In the genomic region with DNA sequence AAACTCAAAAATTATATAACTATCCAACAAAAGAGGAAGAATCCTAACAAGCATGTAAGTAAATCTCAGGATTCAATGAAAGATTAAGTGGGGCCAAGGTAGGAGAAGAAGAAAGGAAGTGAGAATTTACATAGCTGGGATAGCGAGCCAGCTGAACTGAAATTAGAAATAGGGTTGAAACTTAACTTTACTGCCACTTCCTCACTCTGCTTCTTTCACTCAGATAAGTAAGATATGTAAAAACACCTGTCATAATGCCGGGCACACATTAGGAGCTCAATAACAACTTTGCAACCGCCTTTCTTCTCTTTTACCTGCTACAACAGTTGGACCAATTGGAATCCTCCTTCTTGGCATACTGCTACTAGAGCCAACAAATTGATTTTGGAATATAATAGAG, we compare ENCODE assay signal across 14 cellular contexts.
DNase-seq lines count a peak whose midpoint lies in the region; ATAC-seq and TF ChIP-seq lines count a peak whose summit lies in the region.
"Had no signal": no experiment of that assay in that cellular context is flagged by ENCODE, and none has a peak within 500 bp of the region (broad histone marks: within the 10 kb centered on the region; RNA-seq: fewer than 3 reads in every experiment).

No MANE protein-coding gene starts in this region.

- CTCF ChIA-PET in activated B cell treated with CpG ODN at 0.5 μM for 24 hours (lab: Charles Lee) = no interaction called here

- no peak for TF ChIP-seq CTCF in activated B cell treated with CpG ODN at 0.5 μM for 24 hours (IDR thresholded peaks at IDR 0.05)

- intact Hi-C loops in activated B cell treated with CpG ODN at 0.5 μM for 24 hours (cut with micrococcal nuclease) = no loop called here

- peaks cover 11% of the 10 kb centered on the region for H3K36me3 Mint-ChIP-seq in activated B cell treated with CpG ODN at 0.5 μM for 24 hours (ENCODE audit: low read depth)
- H3K36me3 Mint-ChIP-seq: WTC11 had no signal

- H3K4me3 Mint-ChIP-seq in activated B cell treated with CpG ODN at 0.5 μM for 24 hours = no peak overlapping the region
- H3K4me3 Mint-ChIP-seq: activated naive CD4-positive, alpha-beta T cell treated with anti-CD3 and anti-CD28 coated beads, Interleukin-2, amount 50 U/mL, for 24 hours; endodermal cell; WTC11 had no signal

- H3K27ac Mint-ChIP-seq in activated B cell treated with CpG ODN at 0.5 μM for 24 hours = peak overlapping the region; percentile 47
- H3K27ac Mint-ChIP-seq: activated naive CD4-positive, alpha-beta T cell treated with anti-CD3 and anti-CD28 coated beads, Interleukin-2, amount 50 U/mL, for 24 hours; endodermal cell; WTC11 had no signal

- H3K9me3 Mint-ChIP-seq in activated B cell treated with CpG ODN at 0.5 μM for 24 hours = no peaks in the 10 kb centered on the region
- H3K9me3 Mint-ChIP-seq: activated naive CD4-positive, alpha-beta T cell treated with anti-CD3 and anti-CD28 coated beads, Interleukin-2, amount 50 U/mL, for 24 hours; endodermal cell; WTC11 had no signal

- POLR2A ChIA-PET in activated B cell treated with CpG ODN at 0.5 μM for 24 hours (lab: Charles Lee) = no interaction called here

- no peaks in the 10 kb centered on the region for H3K27me3 Mint-ChIP-seq in activated B cell treated with CpG ODN at 0.5 μM for 24 hours
- H3K27me3 Mint-ChIP-seq: activated naive CD4-positive, alpha-beta T cell treated with anti-CD3 and anti-CD28 coated beads, Interleukin-2, amount 50 U/mL, for 24 hours had no signal

- ATAC-seq in GM18873 (IDR thresholded peaks at IDR 0.05; ENCODE audit: low FRiP score, unreplicated experiment) = peak; percentile 81
- peak; percentile 94 for ATAC-seq in GM21526 (IDR thresholded peaks at IDR 0.05; ENCODE audit: low FRiP score, unreplicated experiment)
- ATAC-seq in HG03025 (IDR thresholded peaks at IDR 0.05; ENCODE audit: low FRiP score, unreplicated experiment) = peak; percentile 94
- ATAC-seq in activated B cell treated with CpG ODN at 0.5 μM for 24 hours (ENCODE audit: low read depth) = no peak
- ATAC-seq: WTC11 had no signal

- H3K4me1 Mint-ChIP-seq in activated B cell treated with CpG ODN at 0.5 μM for 24 hours = peaks cover 10% of the 10 kb centered on the region
- H3K4me1 Mint-ChIP-seq: WTC11 had no signal

- DNase-seq in activated B cell treated with CpG ODN at 0.5 μM for 24 hours (no peak), mesenteric fat pad (ENCODE audit: low spot score) (no peak), DMS53 (lab: John Stamatoyannopoulos, UW) (no peak), NCI-H1930 (lab: John Stamatoyannopoulos, UW) (no peak)
- no peak for DNase-seq in stimulated activated CD4-positive, alpha-beta T cell treated with anti-CD3 and anti-CD28 coated beads, Interleukin-2, amount 100 ng/mL, for 48 hours
- DNase-seq: activated CD8-positive, alpha-beta memory T cell treated with anti-CD3 and anti-CD28 coated beads, Interleukin-2, amount 50 U/mL, for 4 hours; BE2C; endodermal cell; NCI-H2171 had no signal
